ENCODE assay signal across 20 cellular contexts in genomic region chr20:20391115-20391514, GRCh38. TPM values are rescaled to one million over a fixed set of nuclear protein-coding genes. Genes with fewer than 3 reads are reported as not detected.
DNase-seq lines count a peak whose midpoint lies in the region; ATAC-seq, FAIRE-seq and TF ChIP-seq lines count a peak whose summit lies in the region.
"Had no signal": no experiment of that assay in that cellular context is flagged by ENCODE, and none has a peak within 500 bp of the region (broad histone marks: within the 10 kb centered on the region; RNA-seq: fewer than 3 reads in every experiment).

No MANE protein-coding gene starts in this region.

- no peak overlapping the region for H3K4me3 ChIP-seq in HepG2 (replicated peaks in 1 of 3; ENCODE audit: insufficient read depth in 1 of 3, low read depth in 2 of 3, low read length in 3 of 3)
- H3K4me3 ChIP-seq in right lobe of liver, result no peak overlapping the region
- H3K4me3 ChIP-seq in K562, result no peak overlapping the region
- no peak overlapping the region for H3K4me3 ChIP-seq in osteoblast (ENCODE audit: insufficient read depth, low read length)

- TF ChIP-seq EP300 in HepG2 (IDR thresholded peaks at IDR 0.05; ENCODE audit: low read depth in 2 of 2, low read length in 2 of 2) (no peak), HepG2 (CRISPR knock-in tag; IDR thresholded peaks at IDR 0.05; ENCODE audit: borderline replicate concordance) (no peak), K562 (IDR thresholded peaks at IDR 0.05; ENCODE audit: low read length) (no peak)

- H3K4me2 ChIP-seq in HepG2 (ENCODE audit: low read depth, low read length) (no peak overlapping the region), K562 (ENCODE audit: insufficient read depth, low read length) (no peak overlapping the region), osteoblast (ENCODE audit: insufficient read depth, low read length) (no peak overlapping the region)

- TF ChIP-seq POLR2A in HepG2 (IDR thresholded peaks at IDR 0.05; ENCODE audit: insufficient read depth in 1 of 2, low read depth in 2 of 2, low read length in 2 of 2) (no peak), right lobe of liver (IDR thresholded peaks at IDR 0.05) (no peak), K562 (conservative IDR thresholded peaks at IDR 0.05) (no peak)

- H3K27ac ChIP-seq in HepG2 (ENCODE audit: extremely low read length, insufficient read depth, low read length) (no peak overlapping the region), right lobe of liver (no peak overlapping the region), K562 (ENCODE audit: extremely low read depth, low read depth, low read length) (no peak overlapping the region), osteoblast (ENCODE audit: low read depth, low read length) (no peak overlapping the region)
- H3K27ac ChIP-seq: C4-2B had no signal

- peaks cover 8% of the 10 kb centered on the region for H3K4me1 ChIP-seq in HepG2 (ENCODE audit: insufficient read depth, low read length)
- H3K4me1 ChIP-seq in right lobe of liver, result no peaks in the 10 kb centered on the region
- peaks cover 0 to 10% of the 10 kb centered on the region in 2 experiments; a peak in 4 of 5 replicates for H3K4me1 ChIP-seq in K562 (replicated peaks in 1 of 2; ENCODE audit: control insufficient read depth in 2 of 2, insufficient read depth in 2 of 2, low read length in 2 of 2)
- peaks cover 5% of the 10 kb centered on the region for H3K4me1 ChIP-seq in osteoblast (ENCODE audit: insufficient read depth, low read length)

- no peak for DNase-seq in HepG2 (ENCODE audit: low spot score)
- DNase-seq in right lobe of liver, result no peak
- DNase-seq in K562 (ENCODE audit: extremely low read depth in 1 of 4, low spot score in 3 of 4), result no peak
- peak; percentile 35 for DNase-seq in osteoblast (ENCODE audit: insufficient read length, low spot score, missing footprints)
- no peak for DNase-seq in T-helper 2 cell
- DNase-seq: AML-193; CD4-positive, alpha-beta T cell; DMS153; DMS79; GDM1; GOT3; H9 had no signal

- H3K9me3 ChIP-seq in HepG2 (ENCODE audit: low read length) (no peaks in the 10 kb centered on the region), right lobe of liver (no peaks in the 10 kb centered on the region), K562 (replicated peaks; ENCODE audit: control insufficient read depth, insufficient read depth, low read depth, low read length) (no peaks in the 10 kb centered on the region), osteoblast (ENCODE audit: low read depth, low read length) (no peaks in the 10 kb centered on the region)

- in situ Hi-C loops in HepG2 (cut with HindIII; ENCODE audit: extremely low pct_ligation_motif_present, low pct_unique_long_range_greater_than_20kb) (no loop called here), K562 (cut with MboI) (no loop called here)

- 81% methylated on average over 4 of the region's 4 CpGs for WGBS in HepG2 (ENCODE audit: low lambda C conversion rate)
- 100% methylated on average over 1 of the region's 4 CpGs for WGBS in right lobe of liver (ENCODE audit: insufficient coverage, low coverage, low lambda C conversion rate, missing lambda C conversion rate)
- WGBS in K562 (ENCODE audit: insufficient coverage, low coverage, missing lambda C conversion rate), result 34% methylated on average over 2 of the region's 4 CpGs

- TF ChIP-seq CTCF in HepG2 (CRISPR knock-in tag; IDR thresholded peaks at IDR 0.05) (no peak), right lobe of liver (IDR thresholded peaks at IDR 0.05) (no peak), K562 (IDR thresholded peaks at IDR 0.05 in 2 of 3, conservative IDR thresholded peaks at IDR 0.05 in 1 of 3; ENCODE audit: insufficient read depth in 2 of 3, low read depth in 1 of 3, low read length in 3 of 3) (no peak), osteoblast (IDR thresholded peaks at IDR 0.05; ENCODE audit: extremely low read depth, low read depth, low read length) (no peak)

- intact Hi-C loops in HepG2 (cut with micrococcal nuclease; ENCODE audit: unreplicated experiment), result no loop called here
- intact Hi-C loops in right lobe of liver (cut with DNase I), result no loop called here
- intact Hi-C loops in K562 (cut with micrococcal nuclease), result no loop called here

- H3K27me3 ChIP-seq in HepG2 (ENCODE audit: control insufficient read depth in 1 of 2, insufficient read depth in 2 of 2, low read length in 2 of 2) (no peaks in the 10 kb centered on the region), right lobe of liver (no peaks in the 10 kb centered on the region), K562 (ENCODE audit: control insufficient read depth in 2 of 2, insufficient read depth in 2 of 2, low read length in 2 of 2) (peaks cover 0 to 19% of the 10 kb centered on the region in 2 experiments; a peak in 3 of 5 replicates), osteoblast (ENCODE audit: insufficient read depth, low read length) (peaks cover under 1% of the 10 kb centered on the region)

- TF ChIP-seq RAD21 in HepG2 (CRISPR knock-in tag; IDR thresholded peaks at IDR 0.05), result no peak
- TF ChIP-seq RAD21 in K562 (CRISPR knock-in tag; conservative IDR thresholded peaks at IDR 0.05 in 1 of 2, IDR thresholded peaks at IDR 0.05 in 1 of 2), result no peak

- ATAC-seq in HepG2 (no peak), right lobe of liver (no peak), K562 (no peak), GM19455 (IDR thresholded peaks at IDR 0.05; ENCODE audit: unreplicated experiment) (no peak)

- H4K20me1 ChIP-seq in HepG2 (ENCODE audit: insufficient read depth, low read length), result no peaks in the 10 kb centered on the region
- H4K20me1 ChIP-seq in K562 (replicated peaks; ENCODE audit: control insufficient read depth, insufficient read depth, low read length), result no peaks in the 10 kb centered on the region
- no peaks in the 10 kb centered on the region for H4K20me1 ChIP-seq in osteoblast (ENCODE audit: insufficient read depth, low read length)

- POLR2A ChIA-PET in HepG2 (lab: Yijun Ruan, JAX), result no interaction called here
- POLR2A ChIA-PET in K562 (lab: Yijun Ruan, JAX), result interaction anchor here (0.8 kb wide), 1 partner anchor 52 kb away, joined by 3 read pairs; no protein-coding TSS in a partner anchor

- H2AFZ ChIP-seq in HepG2 (ENCODE audit: low read length) (no peak overlapping the region), K562 (ENCODE audit: low read depth, low read length) (no peak overlapping the region), osteoblast (ENCODE audit: low read length) (no peak overlapping the region)

- no peaks in the 10 kb centered on the region for H3K79me2 ChIP-seq in HepG2 (ENCODE audit: insufficient read depth, low read length)
- H3K79me2 ChIP-seq in K562 (ENCODE audit: control insufficient read depth, insufficient read depth, low read length), result no peaks in the 10 kb centered on the region
- no peaks in the 10 kb centered on the region for H3K79me2 ChIP-seq in osteoblast (ENCODE audit: insufficient read depth, low read length)

- H3K9ac ChIP-seq in HepG2 (ENCODE audit: insufficient read depth, low read depth, low read length) (no peak overlapping the region), K562 (ENCODE audit: insufficient read depth in 1 of 2, low read depth in 2 of 2, low read length in 2 of 2) (no peak overlapping the region)

- no TSS peak for BruUV-seq in HepG2 (replicated peaks; lab: Mats Ljungman, UMichigan)
- no TSS peak for BruUV-seq in K562 (replicated peaks; lab: Mats Ljungman, UMichigan)

- CTCF ChIA-PET in HepG2 (lab: Yijun Ruan, JAX; ENCODE audit: low intra/inter-chr PET ratio, low total read pairs), result no interaction called here
- CTCF ChIA-PET in K562 (lab: Yijun Ruan, JAX; ENCODE audit: low intra/inter-chr PET ratio), result no interaction called here

- peaks cover 2% of the 10 kb centered on the region in 2 experiments; a peak in 1 of 5 replicates for H3K36me3 ChIP-seq in HepG2 (replicated peaks in 1 of 2; ENCODE audit: control insufficient read depth in 1 of 2, insufficient read depth in 2 of 2, low read length in 2 of 2)
- peaks cover 0 to 28% (median 10%) of the 10 kb centered on the region in 4 donors for H3K36me3 ChIP-seq in right lobe of liver
- no peaks in the 10 kb centered on the region for H3K36me3 ChIP-seq in K562 (ENCODE audit: control insufficient read depth, insufficient read depth, low read length)
- H3K36me3 ChIP-seq in osteoblast (ENCODE audit: insufficient read depth, low read length), result no peaks in the 10 kb centered on the region

- FAIRE-seq in HepG2 (lab: Jason Lieb, UNC) (no peak), K562 (lab: Jason Lieb, UNC) (no peak)
- FAIRE-seq: A204.1, GM12892, GM18507, HTR-8/SVneo had no signal

- H3K9me1 ChIP-seq in K562 (ENCODE audit: control insufficient read depth, insufficient read depth, low read length), result no peaks in the 10 kb centered on the region

RNA-seq across cellular contexts. Expression of gene INSM1, which starts 23.2 kb away (rescaled TPM):
- total RNA-seq in HepG2 (2016; rRNA removed; fragmentation: Illumina TruSeq; extraction: Trizol), result not detected in 2 replicates
- total RNA-seq in HepG2 (2016; cell fraction: cytosol; rRNA removed; fragmentation: Illumina TruSeq; extraction: Trizol; ENCODE audit: low read depth), result not detected in 2 replicates
- not detected in 2 replicates for total RNA-seq in HepG2 (2016; cell fraction: insoluble cytoplasmic fraction; rRNA removed; fragmentation: Illumina TruSeq; extraction: Trizol)
- not detected in 2 replicates for total RNA-seq in HepG2 (2016; cell fraction: membrane; rRNA removed; fragmentation: Illumina TruSeq; extraction: Trizol)
- total RNA-seq in HepG2 (2016; cell fraction: nucleus; rRNA removed; fragmentation: Illumina TruSeq; extraction: Trizol), result not detected in 2 replicates
- polyA plus RNA-seq in HepG2 (2011; rRNA removed), result not detected in 2 replicates
- polyA plus RNA-seq in HepG2 (2011; cell fraction: cytosol; rRNA removed), result not detected in 2 replicates
- polyA plus RNA-seq in HepG2 (2011; cell fraction: nucleus; rRNA removed), result not detected in 2 replicates
- polyA plus RNA-seq in HepG2 (2012), result not detected in 2 replicates
- not detected in 2 replicates for polyA plus RNA-seq in HepG2 (2016; cell fraction: cytosol; fragmentation: Illumina TruSeq; extraction: Trizol; ENCODE audit: low read depth)
- not detected in 2 replicates for polyA plus RNA-seq in HepG2 (2016; cell fraction: insoluble cytoplasmic fraction; fragmentation: Illumina TruSeq; extraction: Trizol; ENCODE audit: low read depth)
- polyA plus RNA-seq in HepG2 (2016; cell fraction: membrane; fragmentation: Illumina TruSeq; extraction: Trizol; ENCODE audit: low read depth), result not detected in 2 replicates
- polyA plus RNA-seq in HepG2 (2016; cell fraction: nucleus; fragmentation: Illumina TruSeq; extraction: Trizol; ENCODE audit: insufficient read depth, low read depth), result not detected in 2 replicates
- not detected in 2 replicates for polyA minus RNA-seq in HepG2 (2011; rRNA and poly(A)+ RNA removed; ENCODE audit: low replicate concordance)
- polyA minus RNA-seq in HepG2 (2011; cell fraction: cytosol; rRNA and poly(A)+ RNA removed), result not detected in 2 replicates
- polyA minus RNA-seq in HepG2 (2011; cell fraction: nucleus; rRNA and poly(A)+ RNA removed), result not detected in 2 replicates
- not detected for total RNA-seq in right lobe of liver
- total RNA-seq in K562 (2011; cell fraction: chromatin; rRNA removed; ENCODE audit: low replicate concordance), result not detected in 2 replicates
- total RNA-seq in K562 (2011; cell fraction: nucleolus; rRNA removed), result not detected in 2 replicates
- not detected in 2 replicates for total RNA-seq in K562 (2011; cell fraction: nucleoplasm; rRNA removed)
- total RNA-seq in K562 (2014; rRNA removed), result not detected in 2 replicates
- total RNA-seq in K562 (2014; rRNA removed; fragmentation: Illumina TruSeq; extraction: Trizol), result not detected in 2 replicates
- total RNA-seq in K562 (2015; rRNA removed; fragmentation: Illumina TruSeq; extraction: Trizol), result not detected in 2 replicates
- total RNA-seq in K562 (2021), result not detected in 2 replicates
- not detected in 2 replicates for polyA plus RNA-seq in K562 (2011; rRNA removed)
- polyA plus RNA-seq in K562 (2011; cell fraction: cytosol; rRNA removed), result not detected in 2 replicates
- polyA plus RNA-seq in K562 (2011; cell fraction: nucleus; rRNA removed), result not detected in 2 replicates
- polyA plus RNA-seq in K562 (2012), result not detected in 2 replicates
- polyA plus RNA-seq in K562 (2014; fragmentation: Illumina TruSeq; extraction: Trizol), result not detected in 2 replicates
- polyA plus RNA-seq in K562 (2014; fragmentation: Nextera tagmentation; extraction: Ambion mirVana), result not detected
- polyA plus RNA-seq in K562 (2014; rRNA removed), result not detected in 2 replicates
- not detected in 2 replicates for polyA minus RNA-seq in K562 (2011; rRNA and poly(A)+ RNA removed)
- polyA minus RNA-seq in K562 (2011; cell fraction: cytosol; rRNA and poly(A)+ RNA removed), result not detected in 2 replicates
- not detected in 2 replicates for polyA minus RNA-seq in K562 (2011; cell fraction: nucleus; rRNA and poly(A)+ RNA removed)
- total RNA-seq in osteoblast, result not detected in 2 replicates
- total RNA-seq: CD4-positive, alpha-beta T cell; Daoy had no signal
- polyA plus RNA-seq: BJ had no signal

Comparison
In these comparisons a context has a peak if more than half of its experiments do, and no peak if none do; other contexts are left out.
1. Of the 241 proteins assayed by ChIP-seq in both HepG2 and K562: peak only in HepG2: MAFF and MAFK; only in K562: none; in both: none; in neither: 239.